ENCODE assay signal across 12 cellular contexts in genomic region chr18:2687390-2688001, GRCh38. TPM values are rescaled to one million over a fixed set of nuclear protein-coding genes. Genes with fewer than 3 reads are reported as not detected.
DNase-seq lines count a peak whose midpoint lies in the region; ATAC-seq, FAIRE-seq and TF ChIP-seq lines count a peak whose summit lies in the region.
"Had no signal": no experiment of that assay in that cellular context is flagged by ENCODE, and none has a peak within 500 bp of the region (broad histone marks: within the 10 kb centered on the region; RNA-seq: fewer than 3 reads in every experiment).

No MANE protein-coding gene starts in this region.

- TF ChIP-seq EP300 in GM12878 (IDR thresholded peaks at IDR 0.05; ENCODE audit: borderline replicate concordance in 1 of 2, control insufficient read depth in 1 of 2, low read depth in 2 of 2, low read length in 2 of 2): no peak

- CTCF ChIA-PET in GM12878 (lab: Yijun Ruan, JAX): interaction anchor here (1.0 to 1.9 kb wide), 3 partner anchors 13 to 108 kb away, joined by 3 to 4 read pairs (median 3); no protein-coding TSS in a partner anchor

- DNase-seq in GM12865 (ENCODE audit: low read depth) (peak; percentile 27), GM12878 (ENCODE audit: low read depth, low spot score) (peak; percentile 26), ureter (ENCODE audit: low spot score) (no peak), hepatic stellate cell (ENCODE audit: low spot score) (no peak), activated gamma-delta T cell (lab: John Stamatoyannopoulos, UW) (no peak), NCI-H748 (lab: John Stamatoyannopoulos, UW; ENCODE audit: unreplicated experiment) (no peak)
- DNase-seq: cerebellar nuclear complex, COR-L47, left ventricle myocardium superior, NCI-H524 treated with DMSO at 0.1 percent for 48 hours had no signal

- SMC1A ChIA-PET in GM12878 (lab: Charles Lee; ENCODE audit: uncharacterized antibody, unreplicated experiment): interaction anchor here (0.5 to 2.0 kb wide), 16 partner anchors 10 to 140 kb away, joined by 3 to 9 read pairs (median 4); no protein-coding TSS in a partner anchor

- H3K4me3 ChIP-seq in GM12865 (ENCODE audit: low read depth, low read length): peak overlapping the region; percentile 15; the same call in 1 of the 2 replicates
- peak overlapping the region; percentile 37 for H3K4me3 ChIP-seq in GM12878

- H3K4me2 ChIP-seq in GM12878 (ENCODE audit: control insufficient read depth, insufficient read depth): peak overlapping the region; percentile 83

- intact Hi-C loops in GM12878 (cut with micrococcal nuclease; ENCODE audit: unreplicated experiment): loop anchor here (2.0 kb wide), 1 partner anchor 51 kb away; no protein-coding TSS in a partner anchor

- ATAC-seq in GM19351 (IDR thresholded peaks at IDR 0.05; ENCODE audit: unreplicated experiment) (peak; percentile 81), HG03196 (IDR thresholded peaks at IDR 0.05; ENCODE audit: unreplicated experiment) (peak; percentile 49), GM12878 (peak; percentile 63)
- ATAC-seq: left ventricle myocardium superior had no signal

- peak; percentile 74 for FAIRE-seq in GM12878 (lab: Jason Lieb, UNC)

- H3K9me3 ChIP-seq in GM12878 (replicated peaks; ENCODE audit: control insufficient read depth, insufficient read depth, low read length): peaks cover 26% of the 10 kb centered on the region

- H3K4me1 ChIP-seq in GM12878 (ENCODE audit: control insufficient read depth, insufficient read depth, low read length): peaks cover 7% of the 10 kb centered on the region; the same call in 1 of the 2 replicates

- 2% methylated on average over 3 of the region's 3 CpGs for WGBS in GM12878 (ENCODE audit: insufficient coverage, insufficient replicate concordance, low lambda C conversion rate, missing lambda C conversion rate)

- no TSS peak for BruUV-seq in GM12878 (replicated peaks; lab: Mats Ljungman, UMichigan)

- peaks cover 5 to 47% of the 10 kb centered on the region in 2 experiments; a peak in 3 of 4 replicates for H3K36me3 ChIP-seq in GM12878 (ENCODE audit: control insufficient read depth in 2 of 2, insufficient read depth in 2 of 2, low read length in 1 of 2)

- no peak overlapping the region for H3K9ac ChIP-seq in GM12878 (ENCODE audit: control insufficient read depth, insufficient read depth, low read length)

- in situ Hi-C loops in GM12878 (cut with MboI): no loop called here

- TF ChIP-seq RAD21 in GM12878 (IDR thresholded peaks at IDR 0.05; ENCODE audit: insufficient read depth, low read depth, low read length): no peak

- TF ChIP-seq CTCF in GM12865 (IDR thresholded peaks at IDR 0.05; ENCODE audit: insufficient read depth, low read depth, low read length, missing control alignments) (no peak), GM12878 (IDR thresholded peaks at IDR 0.05 in 2 of 3, conservative IDR thresholded peaks at IDR 0.05 in 1 of 3; ENCODE audit: control insufficient read depth in 2 of 3, extremely low read depth in 1 of 3, insufficient read depth in 1 of 3, low read depth in 3 of 3, low read length in 3 of 3) (no peak)

- H4K20me1 ChIP-seq in GM12878 (ENCODE audit: control insufficient read depth, insufficient read depth): no peaks in the 10 kb centered on the region

- H3K79me2 ChIP-seq in GM12878 (ENCODE audit: control insufficient read depth, insufficient read depth, low read length): peaks cover 34% of the 10 kb centered on the region

- RAD21 ChIA-PET in GM12878 (lab: Charles Lee; ENCODE audit: unreplicated experiment): interaction anchor here (2.0 kb wide), 1 partner anchor 28 kb away, joined by 11 read pairs; no protein-coding TSS in a partner anchor

- peak overlapping the region; percentile 11; the same call in 1 of the 2 replicates for H2AFZ ChIP-seq in GM12878 (ENCODE audit: control insufficient read depth, low read depth, low read length)

- TF ChIP-seq POLR2A in GM12878 (IDR thresholded peaks at IDR 0.05; ENCODE audit: low read depth, low read length): no peak

- H3K27ac ChIP-seq in GM12878 (ENCODE audit: control insufficient read depth, insufficient read depth): peak overlapping the region; percentile 69

- no peaks in the 10 kb centered on the region for H3K27me3 ChIP-seq in GM12878 (replicated peaks in 1 of 2; ENCODE audit: control insufficient read depth in 2 of 2, insufficient read depth in 2 of 2, low read length in 1 of 2)

- POLR2A ChIA-PET in GM12878 (lab: Charles Lee): interaction anchor here (1.0 to 2.0 kb wide), 3 partner anchors 31 to 52 kb away, joined by 3 to 8 read pairs (median 3); partner anchors contain the start of gene SMCHD1

TF ChIP-seq in GM12878, 131 proteins besides CTCF, POLR2A, EP300 and RAD21 (continues in another document):
- TF ChIP-seq MAX (IDR thresholded peaks at IDR 0.05; ENCODE audit: low read depth, low read length) (no peak), FOXM1 (IDR thresholded peaks at IDR 0.05; ENCODE audit: low read depth, low read length) (no peak), PRDM15 (CRISPR knock-in tag; IDR thresholded peaks at IDR 0.05) (no peak), MTA3 (IDR thresholded peaks at IDR 0.05; ENCODE audit: borderline replicate concordance, low read length) (no peak), REST (IDR thresholded peaks at IDR 0.05; ENCODE audit: low read depth, low read length) (no peak), IRF4 (IDR thresholded peaks at IDR 0.05; ENCODE audit: low read depth, low read length) (no peak)

RNA-seq across cellular contexts. Expression of gene SMCHD1, which starts 32.0 kb away (rescaled TPM):
- total RNA-seq in GM12878 (2013; cell fraction: nucleolus; rRNA removed): 550 and 614 TPM in 2 replicates
- total RNA-seq in GM12878 (2014; rRNA removed) (71.6 and 89.8 TPM in 2 replicates), GM12878 (2014; rRNA removed; fragmentation: Illumina TruSeq; extraction: Trizol) (110 and 115 TPM in 2 replicates), GM12878 (2021) (50.2 and 52.0 TPM in 2 replicates), ureter (83.8 TPM)
- 23.0 TPM for polyA plus RNA-seq in GM12878 (2011; ENCODE audit: low read depth)
- polyA plus RNA-seq in GM12878 (2011; rRNA removed) (67.5 and 103 TPM in 2 replicates), GM12878 (2014; fragmentation: Illumina TruSeq; extraction: Trizol) (64.2 and 87.8 TPM in 2 replicates), GM12878 (2014; fragmentation: Nextera tagmentation; extraction: Ambion mirVana) (1 to 10 TPM; 6.0 to 7.2 TPM), GM12878 (2014; rRNA removed) (44.0 and 45.4 TPM in 2 replicates), GM12878 (2016; fragmentation: Nextera tagmentation; extraction: Ambion mirVana) (10 to 100 TPM; 16.5 to 17.5 TPM)
- polyA plus RNA-seq in GM12878 (2011; cell fraction: cytosol; rRNA removed): 16.0 and 18.7 TPM in 2 replicates
- polyA plus RNA-seq in GM12878 (2011; cell fraction: nucleus; rRNA removed): 72.0 and 77.0 TPM in 2 replicates
- polyA plus RNA-seq in GM12878 (2012): 30.4 and 40.3 TPM in 2 replicates
- polyA minus RNA-seq in GM12878 (2011; rRNA and poly(A)+ RNA removed): 62.1 and 99.8 TPM in 2 replicates
- polyA minus RNA-seq in GM12878 (2011; cell fraction: cytosol; rRNA and poly(A)+ RNA removed): 42.8 and 52.2 TPM in 2 replicates
- polyA minus RNA-seq in GM12878 (2011; cell fraction: nucleus; rRNA and poly(A)+ RNA removed): 122 and 196 TPM in 2 replicates

Comparison
In these comparisons a context has a peak if more than half of its experiments do, and no peak if none do; other contexts are left out.
1. DNase-seq: peak in GM12865 (single experiment) and GM12878 (single experiment); none in ureter (single experiment), hepatic stellate cell (single experiment), activated gamma-delta T cell (single experiment) and NCI-H748 (single experiment).
2. Peak in every context shown above with its lines, with median percentiles within 50 percentile points of each other: ATAC-seq.